In the genomic region with DNA sequence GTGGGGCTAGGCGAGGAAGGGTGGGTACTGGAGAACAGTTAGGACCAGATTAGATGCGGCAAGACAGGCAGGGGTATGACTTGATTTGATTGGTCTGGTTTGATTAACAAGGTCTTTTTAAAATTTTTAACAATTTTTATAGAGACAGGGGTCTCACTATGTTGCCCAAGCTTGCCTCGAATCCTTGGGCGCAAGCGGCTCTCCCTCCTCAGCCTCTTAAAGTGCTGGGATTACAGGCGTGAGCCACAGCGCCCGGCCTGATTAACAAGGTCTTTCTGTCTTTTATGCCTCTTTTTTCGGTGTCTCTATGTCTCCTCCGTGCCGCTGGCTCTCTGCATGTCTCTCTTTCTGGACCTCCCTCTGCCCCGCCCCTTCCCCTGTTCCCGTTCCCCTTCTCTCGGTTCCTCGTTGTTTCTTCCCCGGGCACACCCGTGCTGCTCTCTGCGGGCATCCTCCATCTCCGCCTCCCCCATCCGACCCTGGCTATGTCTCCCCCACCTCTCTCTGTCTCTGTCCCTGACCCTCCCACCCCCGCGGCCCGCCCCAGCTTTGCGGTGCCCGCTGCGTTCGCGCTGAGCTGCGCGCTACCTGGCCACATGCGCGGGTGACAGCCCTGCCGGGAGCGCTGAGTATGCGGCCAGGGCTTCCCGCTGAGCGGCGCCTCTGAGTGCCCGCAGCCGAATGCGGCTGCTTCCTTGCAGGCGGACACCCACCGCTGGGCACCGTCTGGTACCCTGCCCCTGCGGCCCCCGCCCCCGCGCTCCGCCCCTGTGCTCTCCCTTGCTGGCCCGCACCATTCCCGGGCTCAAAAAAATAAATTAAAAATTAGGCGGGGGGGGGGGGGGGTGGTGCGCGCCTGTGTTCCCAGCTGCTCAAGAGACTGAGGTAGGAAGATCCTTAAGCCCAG, we compare ENCODE assay signal across 1 cellular context.
A peak's percentile ranks its signal among the peaks of the same experiment; 100 is the strongest.
TF ChIP-seq lines count a peak whose summit lies in the region.

No MANE protein-coding gene starts in this region.

TF ChIP-seq in endothelial cell of umbilical vein, 7 proteins besides CTCF, POLR2A, EP300 and RAD21:
- TF ChIP-seq MYC (IDR thresholded peaks at IDR 0.05; ENCODE audit: low read depth, low read length) (no peak), FOS (IDR thresholded peaks at IDR 0.05; ENCODE audit: borderline replicate concordance, insufficient read depth, low read length) (no peak), GATA2 (IDR thresholded peaks at IDR 0.05; ENCODE audit: insufficient read depth, insufficient read length, low read depth, low read length) (no peak), EZH2 (IDR thresholded peaks at IDR 0.05; ENCODE audit: borderline replicate concordance, low read depth, low read length, severe bottlenecking) (peak; percentile 46), JUN (IDR thresholded peaks at IDR 0.05; ENCODE audit: borderline replicate concordance, insufficient read depth, insufficient read length, low read depth) (no peak), POLR2AphosphoS5 (IDR thresholded peaks at IDR 0.05; ENCODE audit: insufficient read depth, low read depth, low read length) (no peak)
- TF ChIP-seq, protein P1, sequence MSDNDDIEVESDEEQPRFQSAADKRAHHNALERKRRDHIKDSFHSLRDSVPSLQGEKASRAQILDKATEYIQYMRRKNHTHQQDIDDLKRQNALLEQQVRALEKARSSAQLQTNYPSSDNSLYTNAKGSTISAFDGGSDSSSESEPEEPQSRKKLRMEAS (IDR thresholded peaks at IDR 0.05; ENCODE audit: insufficient read depth, insufficient read length), result no peak
